Comparison of ENCODE assay signal across 2 cellular contexts in genomic region chr7:150306377-150306776, GRCh38. TPM values are rescaled to one million over a fixed set of nuclear protein-coding genes. Genes with fewer than 3 reads are reported as not detected.
"Had no signal": no experiment of that assay in that cellular context is flagged by ENCODE, and none has a peak within 500 bp of the region (broad histone marks: within the 10 kb centered on the region; RNA-seq: fewer than 3 reads in every experiment).

No MANE protein-coding gene starts in this region.

RNA-seq across cellular contexts. Expression of gene LRRC61, which starts 16.8 kb away (rescaled TPM):
- total RNA-seq: osteocyte had no signal

RNA-seq across cellular contexts. Expression of gene ACTR3C, which starts 17.0 kb away (rescaled TPM):
- total RNA-seq: osteocyte had no signal

RNA-seq across cellular contexts. Expression of gene RARRES2, which starts 35.1 kb away (rescaled TPM):
- total RNA-seq: osteocyte had no signal
- polyA plus RNA-seq: naive thymus-derived CD8-positive, alpha-beta T cell had no signal
